ENCODE assay signal across 1 cellular context in the genomic region with DNA sequence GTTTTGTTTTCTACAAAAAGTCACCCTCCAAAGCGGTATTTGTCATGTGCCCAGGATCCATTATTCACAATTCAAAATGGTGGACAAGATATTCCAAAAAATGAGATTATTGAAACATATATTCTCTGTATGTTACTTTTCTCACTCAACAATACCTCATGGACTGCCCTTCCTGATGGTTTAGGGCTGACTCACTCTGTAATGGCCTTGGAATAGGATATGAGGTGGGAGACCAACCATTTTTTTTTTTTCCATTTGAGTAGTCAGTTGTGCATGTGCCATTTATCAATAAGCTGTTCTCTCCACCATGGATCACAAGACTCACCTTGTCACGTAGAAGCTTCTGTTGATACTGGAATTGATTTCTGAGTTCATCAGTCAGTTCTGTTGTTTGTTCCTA.
TF ChIP-seq lines count a peak whose summit lies in the region.

No MANE protein-coding gene starts in this region.

TF ChIP-seq in GM23338, 12 proteins besides CTCF, POLR2A, EP300 and RAD21:
- TF ChIP-seq, protein P1, sequence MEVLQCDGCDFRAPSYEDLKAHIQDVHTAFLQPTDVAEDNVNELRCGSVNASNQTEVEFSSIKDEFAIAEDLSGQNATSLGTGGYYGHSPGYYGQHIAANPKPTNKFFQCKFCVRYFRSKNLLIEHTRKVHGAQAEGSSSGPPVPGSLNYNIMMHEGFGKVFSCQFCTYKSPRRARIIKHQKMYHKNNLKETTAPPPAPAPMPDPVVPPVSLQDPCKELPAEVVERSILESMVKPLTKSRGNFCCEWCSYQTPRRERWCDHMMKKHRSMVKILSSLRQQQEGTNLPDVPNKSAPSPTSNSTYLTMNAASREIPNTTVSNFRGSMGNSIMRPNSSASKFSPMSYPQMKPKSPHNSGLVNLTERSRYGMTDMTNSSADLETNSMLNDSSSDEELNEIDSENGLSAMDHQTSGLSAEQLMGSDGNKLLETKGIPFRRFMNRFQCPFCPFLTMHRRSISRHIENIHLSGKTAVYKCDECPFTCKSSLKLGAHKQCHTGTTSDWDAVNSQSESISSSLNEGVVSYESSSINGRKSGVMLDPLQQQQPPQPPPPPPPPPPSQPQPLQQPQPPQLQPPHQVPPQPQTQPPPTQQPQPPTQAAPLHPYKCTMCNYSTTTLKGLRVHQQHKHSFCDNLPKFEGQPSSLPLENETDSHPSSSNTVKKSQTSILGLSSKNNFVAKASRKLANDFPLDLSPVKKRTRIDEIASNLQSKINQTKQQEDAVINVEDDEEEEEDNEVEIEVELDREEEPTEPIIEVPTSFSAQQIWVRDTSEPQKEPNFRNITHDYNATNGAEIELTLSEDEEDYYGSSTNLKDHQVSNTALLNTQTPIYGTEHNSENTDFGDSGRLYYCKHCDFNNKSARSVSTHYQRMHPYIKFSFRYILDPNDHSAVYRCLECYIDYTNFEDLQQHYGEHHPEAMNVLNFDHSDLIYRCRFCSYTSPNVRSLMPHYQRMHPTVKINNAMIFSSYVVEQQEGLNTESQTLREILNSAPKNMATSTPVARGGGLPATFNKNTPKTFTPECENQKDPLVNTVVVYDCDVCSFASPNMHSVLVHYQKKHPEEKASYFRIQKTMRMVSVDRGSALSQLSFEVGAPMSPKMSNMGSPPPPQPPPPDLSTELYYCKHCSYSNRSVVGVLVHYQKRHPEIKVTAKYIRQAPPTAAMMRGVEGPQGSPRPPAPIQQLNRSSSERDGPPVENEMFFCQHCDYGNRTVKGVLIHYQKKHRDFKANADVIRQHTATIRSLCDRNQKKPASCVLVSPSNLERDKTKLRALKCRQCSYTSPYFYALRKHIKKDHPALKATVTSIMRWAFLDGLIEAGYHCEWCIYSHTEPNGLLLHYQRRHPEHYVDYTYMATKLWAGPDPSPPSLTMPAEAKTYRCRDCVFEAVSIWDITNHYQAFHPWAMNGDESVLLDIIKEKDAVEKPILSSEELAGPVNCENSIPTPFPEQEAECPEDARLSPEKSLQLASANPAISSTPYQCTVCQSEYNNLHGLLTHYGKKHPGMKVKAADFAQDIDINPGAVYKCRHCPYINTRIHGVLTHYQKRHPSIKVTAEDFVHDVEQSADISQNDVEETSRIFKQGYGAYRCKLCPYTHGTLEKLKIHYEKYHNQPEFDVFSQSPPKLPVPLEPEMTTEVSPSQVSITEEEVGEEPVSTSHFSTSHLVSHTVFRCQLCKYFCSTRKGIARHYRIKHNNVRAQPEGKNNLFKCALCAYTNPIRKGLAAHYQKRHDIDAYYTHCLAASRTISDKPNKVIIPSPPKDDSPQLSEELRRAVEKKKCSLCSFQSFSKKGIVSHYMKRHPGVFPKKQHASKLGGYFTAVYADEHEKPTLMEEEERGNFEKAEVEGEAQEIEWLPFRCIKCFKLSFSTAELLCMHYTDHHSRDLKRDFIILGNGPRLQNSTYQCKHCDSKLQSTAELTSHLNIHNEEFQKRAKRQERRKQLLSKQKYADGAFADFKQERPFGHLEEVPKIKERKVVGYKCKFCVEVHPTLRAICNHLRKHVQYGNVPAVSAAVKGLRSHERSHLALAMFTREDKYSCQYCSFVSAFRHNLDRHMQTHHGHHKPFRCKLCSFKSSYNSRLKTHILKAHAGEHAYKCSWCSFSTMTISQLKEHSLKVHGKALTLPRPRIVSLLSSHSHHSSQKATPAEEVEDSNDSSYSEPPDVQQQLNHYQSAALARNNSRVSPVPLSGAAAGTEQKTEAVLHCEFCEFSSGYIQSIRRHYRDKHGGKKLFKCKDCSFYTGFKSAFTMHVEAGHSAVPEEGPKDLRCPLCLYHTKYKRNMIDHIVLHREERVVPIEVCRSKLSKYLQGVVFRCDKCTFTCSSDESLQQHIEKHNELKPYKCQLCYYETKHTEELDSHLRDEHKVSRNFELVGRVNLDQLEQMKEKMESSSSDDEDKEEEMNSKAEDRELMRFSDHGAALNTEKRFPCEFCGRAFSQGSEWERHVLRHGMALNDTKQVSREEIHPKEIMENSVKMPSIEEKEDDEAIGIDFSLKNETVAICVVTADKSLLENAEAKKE (CRISPR knock-in tag; IDR thresholded peaks at IDR 0.05): no peak
- TF ChIP-seq CREB1 (CRISPR knock-in tag; IDR thresholded peaks at IDR 0.05; ENCODE audit: low read depth) (no peak), NANOG (IDR thresholded peaks at IDR 0.05; ENCODE audit: borderline replicate concordance) (no peak), JUNB (IDR thresholded peaks at IDR 0.05; ENCODE audit: unreplicated experiment) (no peak), REST (IDR thresholded peaks at IDR 0.05; ENCODE audit: unreplicated experiment) (no peak), ZNF114 (CRISPR knock-in tag; IDR thresholded peaks at IDR 0.05) (no peak), EZH2phosphoT487 (IDR thresholded peaks at IDR 0.05; ENCODE audit: unreplicated experiment) (no peak), ZNF331 (CRISPR knock-in tag; IDR thresholded peaks at IDR 0.05; ENCODE audit: low read depth) (no peak), STAT1 (IDR thresholded peaks at IDR 0.05; ENCODE audit: unreplicated experiment) (no peak), EZH2 (IDR thresholded peaks at IDR 0.05; ENCODE audit: low read depth, unreplicated experiment) (no peak), POLR2AphosphoS5 (IDR thresholded peaks at IDR 0.05; ENCODE audit: low read depth) (no peak)
- TF ChIP-seq, protein P2, sequence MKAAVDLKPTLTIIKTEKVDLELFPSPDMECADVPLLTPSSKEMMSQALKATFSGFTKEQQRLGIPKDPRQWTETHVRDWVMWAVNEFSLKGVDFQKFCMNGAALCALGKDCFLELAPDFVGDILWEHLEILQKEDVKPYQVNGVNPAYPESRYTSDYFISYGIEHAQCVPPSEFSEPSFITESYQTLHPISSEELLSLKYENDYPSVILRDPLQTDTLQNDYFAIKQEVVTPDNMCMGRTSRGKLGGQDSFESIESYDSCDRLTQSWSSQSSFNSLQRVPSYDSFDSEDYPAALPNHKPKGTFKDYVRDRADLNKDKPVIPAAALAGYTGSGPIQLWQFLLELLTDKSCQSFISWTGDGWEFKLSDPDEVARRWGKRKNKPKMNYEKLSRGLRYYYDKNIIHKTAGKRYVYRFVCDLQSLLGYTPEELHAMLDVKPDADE (IDR thresholded peaks at IDR 0.05): no peak
TF ChIP-seq in GM23338: peak in this region for 0.
